Comparison of ENCODE assay signal across 8 cellular contexts in genomic region chr19:38647966-38648788, GRCh38. TPM values are rescaled to one million over a fixed set of nuclear protein-coding genes. Genes with fewer than 3 reads are reported as not detected.
DNase-seq lines count a peak whose midpoint lies in the region; ATAC-seq and TF ChIP-seq lines count a peak whose summit lies in the region.

No MANE protein-coding gene starts in this region.

- no peaks in the 10 kb centered on the region for H3K9me3 ChIP-seq in CD8-positive, alpha-beta T cell (ENCODE audit: low read length)
- no peaks in the 10 kb centered on the region for H3K9me3 ChIP-seq in neural progenitor cell (ENCODE audit: low read depth)

- no peak for ATAC-seq in CD8-positive, alpha-beta T cell
- ATAC-seq in GM21447 (IDR thresholded peaks at IDR 0.05; ENCODE audit: unreplicated experiment) (no peak), HG03196 (IDR thresholded peaks at IDR 0.05; ENCODE audit: unreplicated experiment) (no peak)

- H3K79me2 ChIP-seq in neural progenitor cell (ENCODE audit: low read depth) = peaks cover 56% of the 10 kb centered on the region

- peak overlapping the region; percentile 49 for H3K27ac ChIP-seq in CD8-positive, alpha-beta T cell (ENCODE audit: low read depth, low read length)
- H3K27ac ChIP-seq in neural progenitor cell = peak overlapping the region; percentile 60

- peaks cover 5% of the 10 kb centered on the region for H3K36me3 Mint-ChIP-seq in CD8-positive, alpha-beta T cell
- peaks cover 2% of the 10 kb centered on the region for H3K36me3 Mint-ChIP-seq in neural progenitor cell

- H3K4me1 Mint-ChIP-seq in CD8-positive, alpha-beta T cell (ENCODE audit: low read depth) = peaks cover 32% of the 10 kb centered on the region
- peaks cover 29% of the 10 kb centered on the region for H3K4me1 Mint-ChIP-seq in neural progenitor cell

- H3K27me3 ChIP-seq in CD8-positive, alpha-beta T cell (ENCODE audit: insufficient read depth, low read length) = peaks cover 16% of the 10 kb centered on the region
- H3K27me3 ChIP-seq in neural progenitor cell = no peaks in the 10 kb centered on the region

- POLR2A ChIA-PET in CD8-positive, alpha-beta T cell (lab: Charles Lee) = interaction anchor here (0.7 to 2.4 kb wide), 10 partner anchors 8 to 282 kb away, joined by 3 to 8 read pairs (median 3); partner anchors contain the start of genes EIF3K, FAM98C, MRPS12 and SARS2

- DNase-seq in CD8-positive, alpha-beta T cell = no peak
- peak; percentile 79 for DNase-seq in NCI-H2227 treated with DMSO at 0.1 percent for 48 hours (lab: John Stamatoyannopoulos, UW)
- DNase-seq in ecto neural progenitor cell (ENCODE audit: low spot score) = peak; percentile 61
- DNase-seq in neural progenitor cell (ENCODE audit: low spot score) = no peak
- no peak for DNase-seq in posterior vena cava (ENCODE audit: low spot score)
- DNase-seq in EL = no peak

- no peaks in the 10 kb centered on the region for H3K9me3 Mint-ChIP-seq in CD8-positive, alpha-beta T cell
- no peaks in the 10 kb centered on the region for H3K9me3 Mint-ChIP-seq in neural progenitor cell

- no peak for TF ChIP-seq CTCF in CD8-positive, alpha-beta T cell (IDR thresholded peaks at IDR 0.05)
- TF ChIP-seq CTCF in neural progenitor cell (IDR thresholded peaks at IDR 0.05) = no peak

- intact Hi-C loops in CD8-positive, alpha-beta T cell (cut with DNase I, micrococcal nuclease) = loop anchor here (1.0 to 5.0 kb wide), 12 partner anchors 8 to 312 kb away; partner anchors contain the start of genes EIF3K (in 2 of the 2), ECH1 (in 1 of the 2), HNRNPL (in 1 of the 2) and MRPS12 (in 1 of the 2)
- intact Hi-C loops in posterior vena cava (cut with DNase I) = loop anchor here in 1 of 2 donors (5.0 to 10.0 kb wide), 2 partner anchors 187 to 204 kb away; partner anchors contain the start of gene ECH1

- no peak overlapping the region for H2AFZ ChIP-seq in neural progenitor cell (replicated peaks)

- H3K36me3 ChIP-seq in CD8-positive, alpha-beta T cell (ENCODE audit: insufficient read depth, low read length) = no peaks in the 10 kb centered on the region
- H3K36me3 ChIP-seq in neural progenitor cell = no peaks in the 10 kb centered on the region

- H3K4me1 ChIP-seq in CD8-positive, alpha-beta T cell (ENCODE audit: insufficient read depth, low read length) = peaks cover 23% of the 10 kb centered on the region
- H3K4me1 ChIP-seq in neural progenitor cell = peaks cover 34% of the 10 kb centered on the region

- H3K4me3 ChIP-seq in CD8-positive, alpha-beta T cell (ENCODE audit: low read depth, low read length) = peak overlapping the region; percentile 83
- H3K4me3 ChIP-seq in neural progenitor cell = peak overlapping the region; percentile 94

- peaks cover 2% of the 10 kb centered on the region for H3F3A ChIP-seq in neural progenitor cell (ENCODE audit: low read depth)

- H4K20me1 ChIP-seq in neural progenitor cell (ENCODE audit: low read depth) = peaks cover 52% of the 10 kb centered on the region

- peaks cover 32% of the 10 kb centered on the region for H3K27me3 Mint-ChIP-seq in CD8-positive, alpha-beta T cell (ENCODE audit: low read depth)
- peaks cover 2% of the 10 kb centered on the region for H3K27me3 Mint-ChIP-seq in neural progenitor cell (ENCODE audit: insufficient read depth, low read depth)

- H3K9ac ChIP-seq in neural progenitor cell = peak overlapping the region; percentile 83

- H3K27ac Mint-ChIP-seq in CD8-positive, alpha-beta T cell = peak overlapping the region; percentile 77
- peak overlapping the region; percentile 78 for H3K27ac Mint-ChIP-seq in neural progenitor cell

- H3K4me2 ChIP-seq in neural progenitor cell = peak overlapping the region; percentile 90

- CTCF ChIA-PET in CD8-positive, alpha-beta T cell (lab: Charles Lee) = interaction anchor here (0.7 to 7.2 kb wide), 4 partner anchors 12 to 282 kb away, joined by 3 to 49 read pairs (median 4); partner anchors contain the start of genes MRPS12 and SARS2

- H3K4me3 Mint-ChIP-seq in CD8-positive, alpha-beta T cell = peak overlapping the region; percentile 91
- H3K4me3 Mint-ChIP-seq in neural progenitor cell = peak overlapping the region; percentile 95

RNA-seq across cellular contexts. Expression of gene ACTN4, which starts 0.7 kb away (rescaled TPM):
- total RNA-seq in CD8-positive, alpha-beta T cell = 100 to 1,000 TPM; 110 to 111 TPM
- 127 and 233 TPM in 2 replicates for total RNA-seq in neural progenitor cell (ENCODE audit: low replicate concordance)
- total RNA-seq in posterior vena cava = 100 to 1,000 TPM; 661 to 878 TPM

RNA-seq across cellular contexts. Expression of gene EIF3K, which starts 29.2 kb away (rescaled TPM):
- total RNA-seq in CD8-positive, alpha-beta T cell = 100 to 1,000 TPM; 313 to 315 TPM
- total RNA-seq in neural progenitor cell (ENCODE audit: low replicate concordance) = 261 and 432 TPM in 2 replicates
- total RNA-seq in posterior vena cava = 100 to 1,000 TPM; 170 to 191 TPM

RNA-seq across cellular contexts. Expression of gene MAP4K1, which starts 30.4 kb away (rescaled TPM):
- 100 to 1,000 TPM; 135 to 151 TPM for total RNA-seq in CD8-positive, alpha-beta T cell
- total RNA-seq in neural progenitor cell (ENCODE audit: low replicate concordance) = 1.9 and 3.6 TPM in 2 replicates
- 1 to 10 TPM; 2.7 to 5.5 TPM for total RNA-seq in posterior vena cava

Comparison
In these comparisons a context has a peak if more than half of its experiments do, and no peak if none do; other contexts are left out.
1. DNase-seq: peak in NCI-H2227 treated with DMSO at 0.1 percent for 48 hours (single experiment) and ecto neural progenitor cell (single experiment); none in CD8-positive, alpha-beta T cell (0 of 7), neural progenitor cell (single experiment), posterior vena cava (single experiment) and EL (single experiment).
2. RNA of gene MAP4K1, which starts 30.4 kb away (total RNA-seq): 135 to 151 TPM in CD8-positive, alpha-beta T cell; 2.7 to 5.5 TPM in posterior vena cava and 1.9 to 3.6 TPM in neural progenitor cell; every median in the first group is over 10 times any median in the second.